8 cellular contexts compared by ENCODE assay signal in genomic region chr20:62641749-62642665, GRCh38. TPM values are rescaled to one million over a fixed set of nuclear protein-coding genes. Genes with fewer than 3 reads are reported as not detected.
DNase-seq lines count a peak whose midpoint lies in the region; ATAC-seq and TF ChIP-seq lines count a peak whose summit lies in the region.

SLCO4A1 (plus strand) TSS chr20:62642503; CDS start chr20:62656455, 13,952 bp downstream.

- H3K9me3 ChIP-seq in adrenal gland (replicated peaks in 1 of 3), result no peaks in the 10 kb centered on the region

- 2 to 10% (median 3%) methylated on average over 8 to 100 of the region's 100 CpGs for WGBS in adrenal gland, 4 donors

- H3K4me1 ChIP-seq in adrenal gland (replicated peaks in 1 of 2), result peaks cover 12 to 24% of the 10 kb centered on the region in 2 donors

- TF ChIP-seq POLR2A in adrenal gland (IDR thresholded peaks at IDR 0.05), result peak; percentile 15 to 65

- POLR2A ChIA-PET in HEK293T (lab: Yijun Ruan, JAX), result interaction anchor here (0.6 to 1.8 kb wide), 9 partner anchors 9 to 154 kb away, joined by 3 to 11 read pairs (median 5); partner anchors contain the start of gene MRGBP

- peaks cover 5% of the 10 kb centered on the region for H3K27me3 ChIP-seq in adrenal gland

- peak; percentile 60 for ATAC-seq in sciatic nerve

- CTCF ChIA-PET in HEK293T (lab: Yijun Ruan, JAX), result interaction anchor here (0.6 to 1.3 kb wide), 2 partner anchors 181 to 232 kb away, joined by 3 read pairs; no protein-coding TSS in a partner anchor

- no peaks in the 10 kb centered on the region for H3K36me3 ChIP-seq in adrenal gland (replicated peaks in 1 of 2)

- DNase-seq in G401 (ENCODE audit: low spot score) (peak; percentile 68), HEK293T (ENCODE audit: extremely low spot score) (peak; percentile 84), NCI-H1048 (lab: John Stamatoyannopoulos, UW) (peak; percentile 49), adrenal gland (peak; percentile 60 to 81 (median 73)), hepatic stellate cell (ENCODE audit: low spot score) (peak; percentile 47), sciatic nerve (ENCODE audit: low spot score) (peak; percentile 79), NCI-H510A treated with DMSO at 0.1 percent for 48 hours (lab: John Stamatoyannopoulos, UW) (no peak)

- in situ Hi-C loops in G401 (cut with HindIII; ENCODE audit: low sequenced_read_pairs), result no loop called here

- H3K27ac ChIP-seq in adrenal gland, result peak within 1 kb of the TSS in 2 of 5 donors; percentile 56 to 83

- TF ChIP-seq CTCF in adrenal gland (IDR thresholded peaks at IDR 0.05), result peak in 1 of 6 experiments; percentile 4

- H3K4me3 ChIP-seq in adrenal gland, result peak within 1 kb of the TSS in 2 of 4 donors; percentile 52 to 59

- intact Hi-C loops in T-helper 1 cell treated with Interleukin-12 subunit alpha and Interleukin-12 subunit beta and Interleukin-4 antibody, amounts not matched to agents 30 ng/mL and 1 ng/mL, for 36 hours (cut with micrococcal nuclease), result loop anchor here (1.0 to 2.0 kb wide), 5 partner anchors 18 to 339 kb away; partner anchors contain the start of gene ADRM1
- intact Hi-C loops in adrenal gland (cut with DNase I) (no loop called here), sciatic nerve (cut with DNase I) (no loop called here)

TF ChIP-seq in HEK293T, 16 proteins besides CTCF, POLR2A, EP300 and RAD21:
- TF ChIP-seq FOXA1 (IDR thresholded peaks at IDR 0.05) (no peak), L3MBTL2 (conservative IDR thresholded peaks at IDR 0.05) (peak; percentile 85), FOXK2 (IDR thresholded peaks at IDR 0.05) (no peak), CTBP1 (IDR thresholded peaks at IDR 0.05; ENCODE audit: borderline replicate concordance) (peak; percentile 61), LEF1 (IDR thresholded peaks at IDR 0.05; ENCODE audit: borderline replicate concordance) (no peak), TARDBP (IDR thresholded peaks at IDR 0.05) (no peak)

RNA-seq across cellular contexts. Expression of gene SLCO4A1, which starts in this region (rescaled TPM):
- 9.2 and 10.3 TPM in 2 replicates for total RNA-seq in G401 (2014; rRNA removed; shearing (Covaris generic))
- 41.0 and 41.6 TPM in 2 replicates for total RNA-seq in T-helper 1 cell treated with Interleukin-12 subunit alpha and Interleukin-12 subunit beta and Interleukin-4 antibody, amounts not matched to agents 30 ng/mL and 1 ng/mL, for 36 hours
- 1 to 10 TPM; 2.4 to 8.6 (median 4.9) TPM for total RNA-seq in adrenal gland
- 10 to 100 TPM in 2 of 3 donors, 1 to 10 TPM in 1; 2.9 to 27.0 (median 20.7) TPM for polyA plus RNA-seq in adrenal gland
- total RNA-seq in sciatic nerve, result 31.1 TPM
